8 cellular contexts compared by ENCODE assay signal in genomic region chr12:69052613-69053408, GRCh38.
DNase-seq lines count a peak whose midpoint lies in the region; ATAC-seq, FAIRE-seq and TF ChIP-seq lines count a peak whose summit lies in the region.

No MANE protein-coding gene starts in this region.

- in situ Hi-C loops in GM12878 (cut with MboI), result no loop called here

- no peak overlapping the region for H3K4me3 Mint-ChIP-seq in osteocyte (ENCODE audit: unreplicated experiment)

- H3K9me3 ChIP-seq in GM12878 (replicated peaks; ENCODE audit: control insufficient read depth, insufficient read depth, low read length), result no peaks in the 10 kb centered on the region; the same call in 2 of the 3 replicates

- BruUV-seq in GM12878 (replicated peaks; lab: Mats Ljungman, UMichigan), result no TSS peak

- POLR2A ChIA-PET in GM12878 (lab: Charles Lee), result no interaction called here

- H3K4me1 ChIP-seq in KMS-11 (ENCODE audit: low read depth, poor library complexity, severe bottlenecking) (peaks cover 41% of the 10 kb centered on the region), GM12878 (ENCODE audit: control insufficient read depth, insufficient read depth, low read length) (no peaks in the 10 kb centered on the region)

- TF ChIP-seq RAD21 in GM12878 (IDR thresholded peaks at IDR 0.05; ENCODE audit: insufficient read depth, low read depth, low read length), result no peak

- no peaks in the 10 kb centered on the region for H3K36me3 Mint-ChIP-seq in osteocyte (ENCODE audit: unreplicated experiment)

- FAIRE-seq in GM12878 (lab: Jason Lieb, UNC), result no peak

- intact Hi-C loops in GM12878 (cut with micrococcal nuclease; ENCODE audit: unreplicated experiment), result no loop called here

- H3K4me3 ChIP-seq in KMS-11 (IDR thresholded peaks at IDR 0.05; ENCODE audit: insufficient read depth, low read depth, low read length) (no peak overlapping the region), GM12878 (no peak overlapping the region)

- peak overlapping the region; percentile 60 for H3K27ac Mint-ChIP-seq in osteocyte (ENCODE audit: unreplicated experiment)

- DNase-seq in EH (ENCODE audit: low read depth) (peak; percentile 84), GM12878 (ENCODE audit: low read depth, low spot score) (peak; percentile 32), osteocyte (ENCODE audit: extremely low spot score, unreplicated experiment) (no peak), NCI-H1436 treated with DMSO at 0.1 percent for 48 hours (lab: John Stamatoyannopoulos, UW) (no peak), NCI-H1092 (lab: John Stamatoyannopoulos, UW) (no peak)

- peak overlapping the region; percentile 92 for H3K27ac ChIP-seq in KMS-11
- no peak overlapping the region for H3K27ac ChIP-seq in GM12878 (ENCODE audit: control insufficient read depth, insufficient read depth)

- TF ChIP-seq POLR2A in GM12878 (IDR thresholded peaks at IDR 0.05; ENCODE audit: low read depth, low read length), result no peak

- H4K20me1 ChIP-seq in KMS-11 (ENCODE audit: insufficient read depth), result no peaks in the 10 kb centered on the region
- H4K20me1 ChIP-seq in GM12878 (ENCODE audit: control insufficient read depth, insufficient read depth), result no peaks in the 10 kb centered on the region

- TF ChIP-seq CTCF in KMS-11 (conservative IDR thresholded peaks at IDR 0.05; ENCODE audit: low read depth, low read length), result 0 out of 2 replicates have a peak, but pooled peaks have one; percentile 22
- TF ChIP-seq CTCF in GM12878 (IDR thresholded peaks at IDR 0.05 in 2 of 3, conservative IDR thresholded peaks at IDR 0.05 in 1 of 3; ENCODE audit: control insufficient read depth in 2 of 3, extremely low read depth in 1 of 3, insufficient read depth in 1 of 3, low read depth in 3 of 3, low read length in 3 of 3), result no peak
- TF ChIP-seq CTCF in osteocyte (IDR thresholded peaks at IDR 0.05), result peak; percentile 14

- H2AFZ ChIP-seq in KMS-11 (ENCODE audit: low read depth) (peak overlapping the region; percentile 67), GM12878 (ENCODE audit: control insufficient read depth, low read depth, low read length) (no peak overlapping the region)

- H3K4me2 ChIP-seq in KMS-11 (peak overlapping the region; percentile 75), GM12878 (ENCODE audit: control insufficient read depth, insufficient read depth) (no peak overlapping the region)

- ATAC-seq in GM12878 (peak; percentile 92), HG02884 (IDR thresholded peaks at IDR 0.05; ENCODE audit: unreplicated experiment) (no peak), HG03280 (IDR thresholded peaks at IDR 0.05; ENCODE audit: unreplicated experiment) (no peak)

- H3K9ac ChIP-seq in KMS-11, result peak overlapping the region; percentile 65
- no peak overlapping the region for H3K9ac ChIP-seq in GM12878 (ENCODE audit: control insufficient read depth, insufficient read depth, low read length)

- peaks cover 31% of the 10 kb centered on the region for H3K4me1 Mint-ChIP-seq in osteocyte (ENCODE audit: unreplicated experiment)

- WGBS in GM12878 (ENCODE audit: insufficient coverage, insufficient replicate concordance, low lambda C conversion rate, missing lambda C conversion rate), result 7% methylated on average over 8 of the region's 8 CpGs

- RAD21 ChIA-PET in GM12878 (lab: Charles Lee; ENCODE audit: unreplicated experiment), result interaction anchor here (0.7 kb wide), 1 partner anchor 150 kb away, joined by 3 read pairs; no protein-coding TSS in a partner anchor

- H3K27me3 ChIP-seq in KMS-11 (ENCODE audit: insufficient read depth, low read depth) (no peaks in the 10 kb centered on the region), GM12878 (replicated peaks in 1 of 2; ENCODE audit: control insufficient read depth in 2 of 2, insufficient read depth in 2 of 2, low read length in 1 of 2) (no peaks in the 10 kb centered on the region)

- H3K9me3 Mint-ChIP-seq in osteocyte (ENCODE audit: unreplicated experiment), result peaks cover 15% of the 10 kb centered on the region

- TF ChIP-seq EP300 in GM12878 (IDR thresholded peaks at IDR 0.05; ENCODE audit: borderline replicate concordance in 1 of 2, control insufficient read depth in 1 of 2, low read depth in 2 of 2, low read length in 2 of 2), result no peak

- SMC1A ChIA-PET in GM12878 (lab: Charles Lee; ENCODE audit: uncharacterized antibody, unreplicated experiment), result interaction anchor here (1.3 to 1.5 kb wide), 3 partner anchors 11 to 151 kb away, joined by 3 to 4 read pairs (median 4); no protein-coding TSS in a partner anchor

- CTCF ChIA-PET in GM12878 (lab: Yijun Ruan, JAX), result interaction anchor here (1.3 to 2.1 kb wide), 2 partner anchors 11 to 17 kb away, joined by 3 to 6 read pairs; no protein-coding TSS in a partner anchor

- H3K79me2 ChIP-seq in KMS-11 (ENCODE audit: insufficient read depth, low read depth) (no peaks in the 10 kb centered on the region), GM12878 (ENCODE audit: control insufficient read depth, insufficient read depth, low read length) (no peaks in the 10 kb centered on the region)

- no peaks in the 10 kb centered on the region for H3K27me3 Mint-ChIP-seq in osteocyte (ENCODE audit: unreplicated experiment)

- no peaks in the 10 kb centered on the region for H3K36me3 ChIP-seq in KMS-11 (ENCODE audit: insufficient read depth)
- no peaks in the 10 kb centered on the region for H3K36me3 ChIP-seq in GM12878 (ENCODE audit: control insufficient read depth in 2 of 2, insufficient read depth in 2 of 2, low read length in 1 of 2)

TF ChIP-seq in GM12878, 131 proteins besides CTCF, POLR2A, EP300 and RAD21 (continues in another document):
- TF ChIP-seq CBFB (IDR thresholded peaks at IDR 0.05; ENCODE audit: low read depth), result no peak
- no peak for TF ChIP-seq WRNIP1 (IDR thresholded peaks at IDR 0.05; ENCODE audit: borderline replicate concordance, low read depth, low read length)
- TF ChIP-seq ATF7 (IDR thresholded peaks at IDR 0.05; ENCODE audit: low read depth), result no peak
- no peak for TF ChIP-seq EGR1 (IDR thresholded peaks at IDR 0.05; ENCODE audit: borderline replicate concordance in 1 of 2, low read depth in 2 of 2, low read length in 2 of 2)
- no peak for TF ChIP-seq MTA3 (IDR thresholded peaks at IDR 0.05; ENCODE audit: borderline replicate concordance, low read length)
- peak; percentile 44; the same call in 1 of the 2 replicates for TF ChIP-seq RELB (IDR thresholded peaks at IDR 0.05; ENCODE audit: low read depth)
- no peak for TF ChIP-seq NFYA (IDR thresholded peaks at IDR 0.05; ENCODE audit: borderline replicate concordance, low read depth, low read length)
- TF ChIP-seq BCLAF1 (IDR thresholded peaks at IDR 0.05), result no peak

Comparison
In these comparisons a context has a peak if more than half of its experiments do, and no peak if none do; other contexts are left out.
1. DNase-seq: peak in EH (single experiment) and GM12878 (single experiment); none in osteocyte (single experiment), NCI-H1436 treated with DMSO at 0.1 percent for 48 hours (single experiment) and NCI-H1092 (single experiment).
2. CTCF ChIP-seq: peak in KMS-11 (single experiment) and osteocyte (single experiment); none in GM12878 (0 of 3).